ENCODE assay signal across 7 cellular contexts in genomic region chr2:200454839-200455801, GRCh38. TPM values are rescaled to one million over a fixed set of nuclear protein-coding genes. Genes with fewer than 3 reads are reported as not detected.
A peak's percentile ranks its signal among the peaks of the same experiment; 100 is the strongest.
DNase-seq lines count a peak whose midpoint lies in the region; ATAC-seq and TF ChIP-seq lines count a peak whose summit lies in the region.

No MANE protein-coding gene starts in this region.

- H3K27me3 ChIP-seq in Panc1 (ENCODE audit: control insufficient read depth, insufficient read depth, low read length), result no peaks in the 10 kb centered on the region

- in situ Hi-C loops in Panc1 (cut with HindIII; ENCODE audit: low pct_unique_long_range_greater_than_20kb, low sequenced_read_pairs), result no loop called here

- no peak for DNase-seq in Panc1 (ENCODE audit: low read depth, low spot score)
- peak; percentile 14 for DNase-seq in left kidney (ENCODE audit: low read depth, low spot score)
- DNase-seq in ureter (ENCODE audit: low spot score), result no peak
- no peak for DNase-seq in cortex of kidney (lab: John Stamatoyannopoulos, UW)
- DNase-seq in H4 (ENCODE audit: low spot score), result no peak

- H3K9me3 ChIP-seq in Panc1 (ENCODE audit: control insufficient read depth, insufficient read depth, low read depth, low read length), result no peaks in the 10 kb centered on the region

- no peak overlapping the region for H3K4me3 ChIP-seq in Panc1 (ENCODE audit: low read depth in 2 of 2, low read length in 2 of 2)

- no peak for TF ChIP-seq CTCF in Panc1 (IDR thresholded peaks at IDR 0.05)

- H3K36me3 ChIP-seq in Panc1 (ENCODE audit: control insufficient read depth, insufficient read depth, low read length), result peaks cover 27% of the 10 kb centered on the region

- intact Hi-C loops in Panc1 (cut with micrococcal nuclease; ENCODE audit: unreplicated experiment), result no loop called here

- BruUV-seq in Panc1 (replicated peaks; lab: Mats Ljungman, UMichigan), result no TSS peak

- CTCF ChIA-PET in Panc1 (lab: Charles Lee), result no interaction called here

- POLR2A ChIA-PET in Panc1 (lab: Charles Lee), result no interaction called here

- peak; percentile 87 for ATAC-seq in GM18873 (IDR thresholded peaks at IDR 0.05; ENCODE audit: low FRiP score, unreplicated experiment)
- peak; percentile 92 for ATAC-seq in HG02610 (IDR thresholded peaks at IDR 0.05; ENCODE audit: unreplicated experiment)
- peak; percentile 28 for ATAC-seq in Panc1

- H3K4me1 ChIP-seq in Panc1 (ENCODE audit: control insufficient read depth, insufficient read depth, low read length), result peaks cover 12% of the 10 kb centered on the region

- H3K27ac ChIP-seq in Panc1 (ENCODE audit: low read length), result no peak overlapping the region

RNA-seq across cellular contexts. Expression of gene KCTD18, which starts 54.7 kb away (rescaled TPM):
- total RNA-seq in Panc1 (2021; ENCODE audit: unreplicated experiment) (14.7 TPM), ureter (13.8 TPM)
- polyA plus RNA-seq in Panc1 (2012; ENCODE audit: insufficient read length), result 10.2 TPM
- 15.4 and 15.9 TPM in 2 replicates for total RNA-seq in H4 (2014; rRNA removed; shearing (Covaris generic))

Comparison
In these comparisons a context has a peak if more than half of its experiments do, and no peak if none do; other contexts are left out.
1. ATAC-seq: peak in every context shown above with its lines; median percentile 92 in HG02610; 87 in GM18873; 28 in Panc1.